18 cellular contexts compared by ENCODE assay signal in genomic region chr13:103573446-103573845, GRCh38.
"Had no signal": no experiment of that assay in that cellular context is flagged by ENCODE, and none has a peak within 500 bp of the region (broad histone marks: within the 10 kb centered on the region; RNA-seq: fewer than 3 reads in every experiment).

No MANE protein-coding gene starts in this region.

- H3K4me3 ChIP-seq: colonic mucosa, left ventricle myocardium inferior, lower lobe of right lung, sigmoid colon, skin epidermis, stomach, thoracic aorta, transverse colon had no signal

- H3K36me3 ChIP-seq: colonic mucosa, left ventricle myocardium inferior, lower lobe of right lung, neutrophil, sigmoid colon, stomach, thoracic aorta, transverse colon had no signal

- H3K4me1 ChIP-seq: colonic mucosa, foreskin keratinocyte, left ventricle myocardium inferior, lower lobe of right lung, sigmoid colon, stomach, transverse colon had no signal

- DNase-seq: colonic mucosa; dermis blood vessel endothelial cell; erythroblast; foreskin keratinocyte; hippocampal formation; left ventricle myocardium inferior; lower lobe of right lung; naive thymus-derived CD4-positive, alpha-beta T cell; sigmoid colon; stimulated activated CD4-positive, alpha-beta T cell treated with anti-CD3 and anti-CD28 coated beads, Interleukin-2, amount 100 ng/mL, for 24 hours; stimulated activated CD4-positive, alpha-beta T cell treated with anti-CD3 and anti-CD28 coated beads, Interleukin-4, amount 100 ng/mL, for 4 hours; stimulated activated naive B cell treated with anti-CD40 and anti-IgM and Interleukin-4, amounts not matched to agents 10 μg/mL and 1 μg/mL and 100 μg/mL, for 72 hours; stomach; substantia nigra; transverse colon had no signal

- H3K27me3 ChIP-seq: colonic mucosa, foreskin keratinocyte, neutrophil, sigmoid colon, stomach, transverse colon had no signal

- H3K27ac ChIP-seq: colonic mucosa, foreskin keratinocyte, left ventricle myocardium inferior, lower lobe of right lung, neutrophil, sigmoid colon, skin epidermis, stomach, thoracic aorta, transverse colon had no signal

- ATAC-seq: foreskin keratinocyte; lower lobe of right lung; naive thymus-derived CD4-positive, alpha-beta T cell; stimulated activated naive B cell treated with anti-CD40 and anti-IgM and Interleukin-4, amounts not matched to agents 10 μg/mL and 1 μg/mL and 100 μg/mL, for 72 hours had no signal

- H3K9me3 ChIP-seq: colonic mucosa, thoracic aorta had no signal
